Comparison of ENCODE assay signal across 22 cellular contexts in genomic region chr9:77885104-77885672, GRCh38.
DNase-seq lines count a peak whose midpoint lies in the region; ATAC-seq, FAIRE-seq and TF ChIP-seq lines count a peak whose summit lies in the region.
"Had no signal": no experiment of that assay in that cellular context is flagged by ENCODE, and none has a peak within 500 bp of the region (broad histone marks: within the 10 kb centered on the region; RNA-seq: fewer than 3 reads in every experiment).

No MANE protein-coding gene starts in this region.

- H3K4me1 Mint-ChIP-seq in neural progenitor cell: peaks cover 62% of the 10 kb centered on the region
- peaks cover 19% of the 10 kb centered on the region for H3K4me1 Mint-ChIP-seq in activated CD8-positive, alpha-beta T cell treated with anti-CD3 and anti-CD28 coated beads for 36 hours (ENCODE audit: low read depth)

- H4K20me1 ChIP-seq in neural progenitor cell (ENCODE audit: low read depth): peaks cover 28% of the 10 kb centered on the region

- H3K27ac Mint-ChIP-seq in neural progenitor cell: peak overlapping the region; percentile 33
- no peak overlapping the region for H3K27ac Mint-ChIP-seq in activated CD8-positive, alpha-beta T cell treated with anti-CD3 and anti-CD28 coated beads for 36 hours
- H3K27ac Mint-ChIP-seq: activated CD4-positive, alpha-beta T cell treated with anti-CD3 and anti-CD28 coated beads for 36 hours had no signal

- no peak for DNase-seq in A549 (ENCODE audit: low read depth in 1 of 2, low spot score in 1 of 2)
- no peak for DNase-seq in RWPE1 (ENCODE audit: low spot score)
- peak in 8 of 61 donors; percentile 5 to 55 (median 14) for DNase-seq in caudate nucleus (lab: John Stamatoyannopoulos, UW)
- no peak for DNase-seq in neural progenitor cell (ENCODE audit: low spot score)
- no peak for DNase-seq in pancreas
- DNase-seq in activated CD8-positive, alpha-beta T cell treated with anti-CD3 and anti-CD28 coated beads for 36 hours: no peak
- DNase-seq: activated CD4-positive, alpha-beta T cell treated with anti-CD3 and anti-CD28 coated beads for 36 hours; activated effector memory CD4-positive, alpha-beta T cell treated with Interleukin-2 at 50 U/mL for 16 hours; effector memory CD4-positive, alpha-beta T cell; left ventricle myocardium inferior; MV-4-11; NCI-H1930; stimulated activated CD4-positive, alpha-beta T cell treated with anti-CD3 and anti-CD28 coated beads, Interleukin-2, amount 100 ng/mL, for 48 hours; stomach had no signal

- ATAC-seq in A549 (no peak), pancreas (no peak), GM18520 (IDR thresholded peaks at IDR 0.05; ENCODE audit: unreplicated experiment) (no peak), HG03095 (IDR thresholded peaks at IDR 0.05; ENCODE audit: unreplicated experiment) (no peak)
- no peak for ATAC-seq in activated CD8-positive, alpha-beta T cell treated with anti-CD3 and anti-CD28 coated beads for 36 hours
- ATAC-seq: activated CD4-positive, alpha-beta T cell treated with anti-CD3 and anti-CD28 coated beads for 36 hours had no signal

- POLR2A ChIA-PET in A549 (lab: Yijun Ruan, JAX) (interaction anchor here (0.7 kb wide), 1 partner anchor 12 kb away, joined by 3 read pairs; no protein-coding TSS in a partner anchor), RWPE1 (lab: Yijun Ruan, JAX; ENCODE audit: low non-redundant PET) (no interaction called here)
- POLR2A ChIA-PET in activated CD8-positive, alpha-beta T cell treated with anti-CD3 and anti-CD28 coated beads for 36 hours (lab: Charles Lee): interaction anchor here (1.0 kb wide), 1 partner anchor 188 kb away, joined by 3 read pairs; no protein-coding TSS in a partner anchor

- WGBS in A549 (ENCODE audit: missing lambda C conversion rate): 91% methylated on average over 3 of the region's 3 CpGs
- 89 to 92% methylated on average over 3 of the region's 3 CpGs for WGBS in pancreas, 2 donors

- H3K4me3 ChIP-seq in A549: no peak overlapping the region
- no peak overlapping the region for H3K4me3 ChIP-seq in neural progenitor cell
- H3K4me3 ChIP-seq in pancreas: no peak overlapping the region
- H3K4me3 ChIP-seq: BLaER1 treated with 17β-estradiol and CSF1 and Interleukin-3, amounts not matched to agents 10 nM and 100 nM; left ventricle myocardium inferior; stomach; vagina had no signal

- TF ChIP-seq CTCF in A549 (IDR thresholded peaks at IDR 0.05): no peak
- no peak for TF ChIP-seq CTCF in RWPE1 (conservative IDR thresholded peaks at IDR 0.05; ENCODE audit: low read depth)
- TF ChIP-seq CTCF in neural progenitor cell (IDR thresholded peaks at IDR 0.05): no peak
- TF ChIP-seq CTCF in pancreas (IDR thresholded peaks at IDR 0.05): no peak
- no peak for TF ChIP-seq CTCF in activated CD8-positive, alpha-beta T cell treated with anti-CD3 and anti-CD28 coated beads for 36 hours (IDR thresholded peaks at IDR 0.05)

- no peak overlapping the region for H3K9ac ChIP-seq in neural progenitor cell
- H3K9ac ChIP-seq: BLaER1 treated with 17β-estradiol and CSF1 and Interleukin-3, amounts not matched to agents 10 nM and 100 nM had no signal

- H3F3A ChIP-seq in neural progenitor cell (ENCODE audit: low read depth): no peaks in the 10 kb centered on the region

- intact Hi-C loops in pancreas (cut with DNase I): no loop called here
- intact Hi-C loops in activated CD8-positive, alpha-beta T cell treated with anti-CD3 and anti-CD28 coated beads for 36 hours (cut with micrococcal nuclease): no loop called here

- no peak for FAIRE-seq in A549 (lab: Jason Lieb, UNC)
- FAIRE-seq in pancreas (lab: Jason Lieb, UNC): no peak
- FAIRE-seq: A204.1, G401.6, TTC549 had no signal

- no peaks in the 10 kb centered on the region for H3K9me3 Mint-ChIP-seq in neural progenitor cell
- no peaks in the 10 kb centered on the region for H3K9me3 Mint-ChIP-seq in activated CD8-positive, alpha-beta T cell treated with anti-CD3 and anti-CD28 coated beads for 36 hours

- peaks cover 4% of the 10 kb centered on the region for H3K36me3 Mint-ChIP-seq in neural progenitor cell
- H3K36me3 Mint-ChIP-seq in activated CD8-positive, alpha-beta T cell treated with anti-CD3 and anti-CD28 coated beads for 36 hours (ENCODE audit: low read depth): peaks cover 3% of the 10 kb centered on the region

- CTCF ChIA-PET in A549 (lab: Yijun Ruan, JAX) (interaction anchor here (1.5 kb wide), 1 partner anchor 67 kb away, joined by 3 read pairs; no protein-coding TSS in a partner anchor), RWPE1 (lab: Yijun Ruan, JAX) (interaction anchor here (0.7 kb wide), 1 partner anchor 76 kb away, joined by 3 read pairs; no protein-coding TSS in a partner anchor)
- CTCF ChIA-PET in activated CD8-positive, alpha-beta T cell treated with anti-CD3 and anti-CD28 coated beads for 36 hours (lab: Charles Lee): interaction anchor here (1.0 to 3.0 kb wide), 4 partner anchors 8 to 30 kb away, joined by 3 to 10 read pairs (median 4); no protein-coding TSS in a partner anchor

- no peaks in the 10 kb centered on the region for H3K36me3 ChIP-seq in neural progenitor cell
- H3K36me3 ChIP-seq in pancreas: no peaks in the 10 kb centered on the region
- H3K36me3 ChIP-seq: left ventricle myocardium inferior, stomach, vagina had no signal

- no peak for TF ChIP-seq RAD21 in A549 (conservative IDR thresholded peaks at IDR 0.05 in 1 of 2, IDR thresholded peaks at IDR 0.05 in 1 of 2)

- H3K79me2 ChIP-seq in neural progenitor cell (ENCODE audit: low read depth): peaks cover 28% of the 10 kb centered on the region

- no peak overlapping the region for H3K4me3 Mint-ChIP-seq in neural progenitor cell
- H3K4me3 Mint-ChIP-seq in activated CD8-positive, alpha-beta T cell treated with anti-CD3 and anti-CD28 coated beads for 36 hours: no peak overlapping the region
- H3K4me3 Mint-ChIP-seq: activated CD4-positive, alpha-beta T cell treated with anti-CD3 and anti-CD28 coated beads for 36 hours had no signal

- TF ChIP-seq POLR2A in A549 (IDR thresholded peaks at IDR 0.05; ENCODE audit: low read length): no peak

- no peaks in the 10 kb centered on the region for H3K9me3 ChIP-seq in A549
- no peaks in the 10 kb centered on the region for H3K9me3 ChIP-seq in neural progenitor cell (ENCODE audit: low read depth)
- H3K9me3 ChIP-seq in pancreas: no peaks in the 10 kb centered on the region
- H3K9me3 ChIP-seq: BLaER1 treated with 17β-estradiol and CSF1 and Interleukin-3, amounts not matched to agents 10 nM and 100 nM; left ventricle myocardium inferior; stomach; vagina had no signal

- no peak for TF ChIP-seq EP300 in A549 (IDR thresholded peaks at IDR 0.05)

- H3K4me2 ChIP-seq in A549 (peak overlapping the region; percentile 29; the same call in 2 of the 3 replicates), neural progenitor cell (no peak overlapping the region)
- H3K4me2 ChIP-seq: BLaER1 treated with 17β-estradiol and CSF1 and Interleukin-3, amounts not matched to agents 10 nM and 100 nM had no signal

- no peak overlapping the region for H3K27ac ChIP-seq in A549
- peak overlapping the region; percentile 56; the same call in 1 of the 2 replicates for H3K27ac ChIP-seq in RWPE1
- H3K27ac ChIP-seq in caudate nucleus (ENCODE audit: low read depth, low read length): peak overlapping the region; percentile 6
- H3K27ac ChIP-seq in neural progenitor cell: no peak overlapping the region
- H3K27ac ChIP-seq in pancreas: no peak overlapping the region
- H3K27ac ChIP-seq: BLaER1 treated with 17β-estradiol and CSF1 and Interleukin-3, amounts not matched to agents 10 nM and 100 nM; HL-60; left ventricle myocardium inferior; stomach; vagina had no signal

- H3K4me1 ChIP-seq in A549 (peaks cover 36% of the 10 kb centered on the region), neural progenitor cell (peaks cover 10% of the 10 kb centered on the region), pancreas (peaks cover 0 to 4% (median 0%) of the 10 kb centered on the region in 3 donors)

- H2AFZ ChIP-seq in neural progenitor cell (replicated peaks): no peak overlapping the region

- H3K27me3 ChIP-seq in neural progenitor cell (no peaks in the 10 kb centered on the region), pancreas (no peaks in the 10 kb centered on the region)
- H3K27me3 ChIP-seq: BLaER1 treated with 17β-estradiol and CSF1 and Interleukin-3, amounts not matched to agents 10 nM and 100 nM; stomach; vagina had no signal

- no peaks in the 10 kb centered on the region for H3K27me3 Mint-ChIP-seq in neural progenitor cell (ENCODE audit: insufficient read depth, low read depth)
- H3K27me3 Mint-ChIP-seq in activated CD8-positive, alpha-beta T cell treated with anti-CD3 and anti-CD28 coated beads for 36 hours: no peaks in the 10 kb centered on the region
- H3K27me3 Mint-ChIP-seq: activated CD4-positive, alpha-beta T cell treated with anti-CD3 and anti-CD28 coated beads for 36 hours had no signal

TF ChIP-seq in A549, 52 proteins besides CTCF, POLR2A, EP300 and RAD21 (continues in another document):
- no peak for TF ChIP-seq RARB (CRISPR knock-in tag; IDR thresholded peaks at IDR 0.05)
- no peak for TF ChIP-seq NR3C1 (IDR thresholded peaks at IDR 0.05)
- TF ChIP-seq CHD4 (IDR thresholded peaks at IDR 0.05; ENCODE audit: borderline replicate concordance): no peak
- no peak for TF ChIP-seq CEBPB (IDR thresholded peaks at IDR 0.05)
- no peak for TF ChIP-seq ATOH8 (CRISPR knock-in tag; IDR thresholded peaks at IDR 0.05; ENCODE audit: low read depth)
- TF ChIP-seq POLR2AphosphoS2 (conservative IDR thresholded peaks at IDR 0.05; ENCODE audit: low read length): no peak
- TF ChIP-seq E2F6 (IDR thresholded peaks at IDR 0.05; ENCODE audit: borderline replicate concordance, low read depth): no peak
- TF ChIP-seq HDAC2 (IDR thresholded peaks at IDR 0.05): no peak
- no peak for TF ChIP-seq CBX2 (IDR thresholded peaks at IDR 0.05; ENCODE audit: borderline replicate concordance, low read depth)

Comparison
In these comparisons a context has a peak if more than half of its experiments do, and no peak if none do; other contexts are left out.
1. H3K27ac ChIP-seq: peak in RWPE1 (single experiment) and caudate nucleus (single experiment); none in A549 (0 of 2), neural progenitor cell (single experiment) and pancreas (0 of 4).